ENCODE assay signal across 14 cellular contexts in the genomic region with DNA sequence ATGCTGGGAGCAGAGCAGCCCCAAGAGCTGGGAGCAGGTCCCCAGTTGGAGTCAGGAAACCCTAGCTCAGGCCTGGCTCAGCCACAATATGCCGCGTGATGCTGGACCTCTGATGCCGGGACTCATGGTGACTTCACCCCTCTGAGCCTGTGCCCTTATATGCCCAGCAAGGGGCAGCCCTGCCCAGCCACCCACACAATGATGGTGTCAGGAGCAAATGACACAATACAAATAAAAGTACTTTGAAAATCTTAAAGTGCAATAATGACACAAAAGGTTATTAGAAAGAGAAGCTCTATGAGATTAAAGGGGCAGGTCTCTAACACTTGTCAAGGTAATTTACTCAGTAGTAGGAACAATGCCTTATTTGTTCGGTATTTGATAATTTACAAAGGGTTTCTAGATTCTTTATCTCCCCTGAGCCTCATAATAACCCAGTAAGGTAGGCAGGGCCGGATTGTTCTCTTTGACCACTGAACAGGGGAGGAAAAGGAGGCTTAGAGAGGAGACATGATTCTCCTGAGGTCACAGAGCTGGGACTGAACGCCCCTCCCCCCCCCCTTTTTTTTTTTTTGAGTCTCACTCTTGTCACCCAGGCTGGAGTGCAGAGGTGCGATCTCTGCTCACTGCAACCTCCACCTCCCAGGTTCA. TPM values are rescaled to one million over a fixed set of nuclear protein-coding genes. Genes with fewer than 3 reads are reported as not detected.
DNase-seq lines count a peak whose midpoint lies in the region; ATAC-seq, FAIRE-seq and TF ChIP-seq lines count a peak whose summit lies in the region.
"Had no signal": no experiment of that assay in that cellular context is flagged by ENCODE, and none has a peak within 500 bp of the region (broad histone marks: within the 10 kb centered on the region; RNA-seq: fewer than 3 reads in every experiment).

No MANE protein-coding gene starts in this region.

- H3K18ac ChIP-seq in H1 (ENCODE audit: extremely low read depth, low read length) = no peak overlapping the region

- H3K4me1 ChIP-seq in breast epithelium (peaks cover 8 to 9% of the 10 kb centered on the region in 2 donors), H1 (replicated peaks in 1 of 4; ENCODE audit: control insufficient read depth in 3 of 4, insufficient read depth in 4 of 4, low read length in 3 of 4) (peaks cover 0 to 2% (median 0%) of the 10 kb centered on the region in 4 experiments; a peak in 1 of 7 replicates), osteoblast (ENCODE audit: insufficient read depth, low read length) (peaks cover 42% of the 10 kb centered on the region), aorta (ENCODE audit: control insufficient read depth in 1 of 2, insufficient read depth in 2 of 2, low read length in 2 of 2) (no peaks in the 10 kb centered on the region)

- H3K27me3 Mint-ChIP-seq in MCF 10A (ENCODE audit: insufficient read depth, unreplicated experiment) = no peaks in the 10 kb centered on the region
- H3K27me3 Mint-ChIP-seq: stimulated activated naive CD8-positive, alpha-beta T cell treated with anti-CD3 and anti-CD28 coated beads, Interleukin-15, Interleukin-2, amounts not matched to agents 100 ng/mL and 50 ng/mL, for 24 hours had no signal

- no peak overlapping the region for H3K23ac ChIP-seq in H1 (ENCODE audit: insufficient read length)

- no peak overlapping the region for H3K4ac ChIP-seq in H1 (replicated peaks; ENCODE audit: insufficient read length, low read depth, low read length)

- DNase-seq in MCF 10A (ENCODE audit: unreplicated experiment) = peak; percentile 49
- DNase-seq in breast epithelium (ENCODE audit: low spot score in 2 of 2) = no peak
- no peak for DNase-seq in H1 (ENCODE audit: low read depth in 1 of 2, low spot score in 2 of 2)
- DNase-seq in osteoblast (ENCODE audit: insufficient read length, low spot score, missing footprints) = peak; percentile 89
- DNase-seq in aorta = peak; percentile 83 to 88
- DNase-seq in COLO668 (lab: John Stamatoyannopoulos, UW; ENCODE audit: unreplicated experiment) = no peak
- DNase-seq in HuH-7.5 (ENCODE audit: low spot score) = no peak
- no peak for DNase-seq in activated effector memory CD4-positive, alpha-beta T cell treated with anti-CD3 and anti-CD28 coated beads, Interleukin-2, amount 50 U/mL, for 16 hours
- DNase-seq: DMS53; NCI-H446 treated with DMSO at 0.1 percent for 48 hours; stimulated activated CD4-positive, alpha-beta T cell treated with anti-CD3 and anti-CD28 coated beads, Interleukin-1b, Interleukin-23, amount 100 ng/mL, for 48 hours had no signal

- TF ChIP-seq RAD21 in H1 (IDR thresholded peaks at IDR 0.05 in 1 of 2, conservative IDR thresholded peaks at IDR 0.05 in 1 of 2; ENCODE audit: low read depth in 2 of 2, low read length in 2 of 2) = no peak

- FAIRE-seq in H1 (lab: Jason Lieb, UNC) = no peak
- FAIRE-seq: A204.1 had no signal

- H4K8ac ChIP-seq in H1 (ENCODE audit: extremely low read depth, insufficient read depth, low read length) = peak overlapping the region; percentile 73; the same call in 1 of the 2 replicates

- H3K4me1 Mint-ChIP-seq in MCF 10A (ENCODE audit: insufficient read depth, unreplicated experiment) = peaks cover 36% of the 10 kb centered on the region

- H2BK120ac ChIP-seq in H1 (replicated peaks; ENCODE audit: low read depth, low read length) = no peak overlapping the region

- no peak overlapping the region for H2BK15ac ChIP-seq in H1 (ENCODE audit: low read length)

- no peaks in the 10 kb centered on the region for H3K36me3 Mint-ChIP-seq in MCF 10A (ENCODE audit: insufficient read depth, unreplicated experiment)

- H2AK5ac ChIP-seq in H1 (ENCODE audit: low read depth, low read length) = no peak overlapping the region

- H3K56ac ChIP-seq in H1 (replicated peaks; ENCODE audit: insufficient read length, low read depth, low read length) = no peak overlapping the region

- H3K27ac ChIP-seq in breast epithelium (peak overlapping the region in 1 of 2 donors; percentile 79), H1 (ENCODE audit: low read depth, low read length) (no peak overlapping the region), osteoblast (ENCODE audit: low read depth, low read length) (no peak overlapping the region), aorta (ENCODE audit: low read depth in 1 of 2, low read length in 2 of 2) (no peak overlapping the region)

- H4K20me1 ChIP-seq in H1 (replicated peaks in 1 of 2; ENCODE audit: control insufficient read depth in 1 of 2, insufficient read depth in 2 of 2, low read length in 2 of 2) = no peaks in the 10 kb centered on the region
- H4K20me1 ChIP-seq in osteoblast (ENCODE audit: insufficient read depth, low read length) = no peaks in the 10 kb centered on the region

- H2BK20ac ChIP-seq in H1 (ENCODE audit: low read length) = no peak overlapping the region

- no peaks in the 10 kb centered on the region for H3K23me2 ChIP-seq in H1 (ENCODE audit: low read depth, low read length)

- no peak overlapping the region for H2BK5ac ChIP-seq in H1 (ENCODE audit: low read depth, low read length)

- no peak overlapping the region for H4K91ac ChIP-seq in H1 (replicated peaks; ENCODE audit: insufficient read length, low read length)

- intact Hi-C loops in MCF 10A (cut with micrococcal nuclease) = loop anchor here (1.0 kb wide), 1 partner anchor 9 kb away; no protein-coding TSS in a partner anchor
- intact Hi-C loops in breast epithelium (cut with DNase I; ENCODE audit: low total_unique reads) = no loop called here
- intact Hi-C loops in aorta (cut with DNase I) = no loop called here

- H3K27ac Mint-ChIP-seq in MCF 10A (ENCODE audit: low read depth, unreplicated experiment) = no peak overlapping the region
- H3K27ac Mint-ChIP-seq: activated T-helper 2 cell treated with anti-CD3 and anti-CD28 coated beads, Interferon-gamma antibody, Interleukin-2, Interleukin-4, amounts not matched to agents 10 μg/mL and 5 μg/mL and 100 μg/mL, durations not matched to agents 14 hours and 24 hours and 36 hours; stimulated activated naive CD8-positive, alpha-beta T cell treated with anti-CD3 and anti-CD28 coated beads, Interleukin-15, Interleukin-2, amounts not matched to agents 100 ng/mL and 50 ng/mL, for 24 hours had no signal

- WGBS in H1 (ENCODE audit: extremely low coverage in 1 of 2, insufficient coverage in 1 of 2, insufficient read length in 1 of 2, insufficient replicate concordance in 2 of 2, low coverage in 1 of 2, low lambda C conversion rate in 2 of 2, missing lambda C conversion rate in 1 of 2), 2 experiments = 72% methylated on average over 5 of the region's 7 CpGs; no CpG with 5 or more reads in 1 of the 2 experiments
- WGBS in aorta, 2 donors = 25 to 32% methylated on average over 7 of the region's 7 CpGs

- TF ChIP-seq CTCF in MCF 10A (IDR thresholded peaks at IDR 0.05; ENCODE audit: unreplicated experiment) (no peak), breast epithelium (IDR thresholded peaks at IDR 0.05) (no peak), H1 (IDR thresholded peaks at IDR 0.05; ENCODE audit: control extremely low read depth in 1 of 3, insufficient read depth in 1 of 3, low read depth in 1 of 3, low read length in 3 of 3) (no peak), osteoblast (IDR thresholded peaks at IDR 0.05; ENCODE audit: extremely low read depth, low read depth, low read length) (no peak)

- BruUV-seq in MCF 10A (replicated peaks; lab: Mats Ljungman, UMichigan) = no TSS peak

- no peak for TF ChIP-seq EP300 in H1 (IDR thresholded peaks at IDR 0.05; ENCODE audit: borderline replicate concordance in 1 of 2, low read depth in 2 of 2, low read length in 2 of 2)

- H3K36me3 ChIP-seq in breast epithelium (no peaks in the 10 kb centered on the region), H1 (ENCODE audit: control insufficient read depth in 2 of 4, insufficient read depth in 4 of 4, low read length in 3 of 4) (no peaks in the 10 kb centered on the region), osteoblast (ENCODE audit: insufficient read depth, low read length) (no peaks in the 10 kb centered on the region), aorta (ENCODE audit: control insufficient read depth in 1 of 2, insufficient read depth in 2 of 2, low read length in 1 of 2) (no peaks in the 10 kb centered on the region)

- TF ChIP-seq POLR2A in breast epithelium (IDR thresholded peaks at IDR 0.05) = no peak
- TF ChIP-seq POLR2A in H1 (IDR thresholded peaks at IDR 0.05; ENCODE audit: control extremely low read depth in 1 of 2, low read depth in 2 of 2, low read length in 2 of 2) = no peak

- H3K4me2 ChIP-seq in H1 (ENCODE audit: insufficient read depth in 1 of 2, low read depth in 2 of 2, low read length in 2 of 2) (no peak overlapping the region), osteoblast (ENCODE audit: insufficient read depth, low read length) (no peak overlapping the region)

- H2AFZ ChIP-seq in H1 (ENCODE audit: low read length) (no peak overlapping the region), osteoblast (ENCODE audit: low read length) (peak overlapping the region; percentile 13)

- CTCF ChIA-PET in MCF 10A (lab: Yijun Ruan, JAX) (interaction anchor here (0.6 to 1.7 kb wide), 7 partner anchors 8 to 127 kb away, joined by 3 to 6 read pairs (median 3); no protein-coding TSS in a partner anchor), H1 (lab: Charles Lee; ENCODE audit: partially characterized antibody) (interaction anchor here (0.8 to 2.5 kb wide), 6 partner anchors 9 to 17 kb away, joined by 3 to 8 read pairs (median 3); no protein-coding TSS in a partner anchor)

- no peak overlapping the region for H4K5ac ChIP-seq in H1 (ENCODE audit: insufficient read length, low read depth, low read length)

- H3K4me3 ChIP-seq in breast epithelium (no peak overlapping the region), H1 (ENCODE audit: extremely low read depth in 1 of 4, insufficient read depth in 2 of 4, low read depth in 3 of 4, low read length in 4 of 4) (no peak overlapping the region), osteoblast (ENCODE audit: insufficient read depth, low read length) (no peak overlapping the region), aorta (ENCODE audit: low read length in 2 of 2) (no peak overlapping the region)

- no peak overlapping the region for H3K9ac ChIP-seq in H1 (replicated peaks in 1 of 4; ENCODE audit: extremely low read depth in 1 of 4, low read depth in 3 of 4, low read length in 3 of 4)

- no peaks in the 10 kb centered on the region for H3K79me1 ChIP-seq in H1 (ENCODE audit: low read depth, low read length)

- H3K9me3 ChIP-seq in breast epithelium (no peaks in the 10 kb centered on the region), H1 (ENCODE audit: insufficient read depth in 2 of 2, low read depth in 1 of 2, low read length in 1 of 2) (no peaks in the 10 kb centered on the region), osteoblast (ENCODE audit: low read depth, low read length) (peaks cover 6% of the 10 kb centered on the region), aorta (ENCODE audit: control insufficient read depth, low read length) (no peaks in the 10 kb centered on the region)

- H3K9me3 Mint-ChIP-seq in MCF 10A (ENCODE audit: unreplicated experiment) = no peaks in the 10 kb centered on the region
- H3K9me3 Mint-ChIP-seq: activated T-helper 2 cell treated with anti-CD3 and anti-CD28 coated beads, Interferon-gamma antibody, Interleukin-2, Interleukin-4, amounts not matched to agents 10 μg/mL and 5 μg/mL and 100 μg/mL, durations not matched to agents 14 hours and 24 hours and 36 hours; stimulated activated naive CD8-positive, alpha-beta T cell treated with anti-CD3 and anti-CD28 coated beads, Interleukin-15, Interleukin-2, amounts not matched to agents 100 ng/mL and 50 ng/mL, for 24 hours had no signal

- no peak overlapping the region for H3K4me3 Mint-ChIP-seq in MCF 10A (ENCODE audit: unreplicated experiment)
- H3K4me3 Mint-ChIP-seq: stimulated activated naive CD8-positive, alpha-beta T cell treated with anti-CD3 and anti-CD28 coated beads, Interleukin-15, Interleukin-2, amounts not matched to agents 100 ng/mL and 50 ng/mL, for 24 hours had no signal

- H2BK12ac ChIP-seq in H1 (ENCODE audit: low read depth, low read length) = no peak overlapping the region

- H3K14ac ChIP-seq in H1 (ENCODE audit: insufficient read length) = no peak overlapping the region

- peak; percentile 77 for ATAC-seq in aorta (ENCODE audit: low FRiP score)

- POLR2A ChIA-PET in MCF 10A (lab: Yijun Ruan, JAX) = interaction anchor here (0.5 to 7.7 kb wide), 8 partner anchors 8 to 345 kb away, joined by 3 to 100 read pairs (median 6); partner anchors contain the start of genes HADHA, RAB10 and SELENOI
- POLR2A ChIA-PET in H1 (lab: Charles Lee; ENCODE audit: partially characterized antibody) = interaction anchor here (1.5 kb wide), 1 partner anchor 33 kb away, joined by 8 read pairs; the partner anchor contains the start of gene RAB10

- no peaks in the 10 kb centered on the region for H3K79me2 ChIP-seq in H1 (ENCODE audit: control insufficient read depth in 1 of 2, insufficient read depth in 2 of 2, low read length in 2 of 2)
- H3K79me2 ChIP-seq in osteoblast (ENCODE audit: insufficient read depth, low read length) = no peaks in the 10 kb centered on the region

- no peaks in the 10 kb centered on the region for H3K27me3 ChIP-seq in breast epithelium
- H3K27me3 ChIP-seq in H1 (replicated peaks in 1 of 4; ENCODE audit: control insufficient read depth in 3 of 4, extremely low read depth in 1 of 4, insufficient read depth in 3 of 4, low read length in 3 of 4) = no peaks in the 10 kb centered on the region
- H3K27me3 ChIP-seq in osteoblast (ENCODE audit: insufficient read depth, low read length) = no peaks in the 10 kb centered on the region
- no peaks in the 10 kb centered on the region for H3K27me3 ChIP-seq in aorta (ENCODE audit: control insufficient read depth in 1 of 2, insufficient read depth in 2 of 2, low read length in 1 of 2)

RNA-seq across cellular contexts. Expression of gene KIF3C, which starts 18.4 kb away (rescaled TPM):
- total RNA-seq in MCF 10A (2022) = 0.91 and 2.0 TPM in 2 replicates
- total RNA-seq in breast epithelium = 10 to 100 TPM in 1 of 3 donors, 1 to 10 TPM in 2; 3.4 to 32.8 (median 6.0) TPM
- 58.1 and 58.8 TPM in 2 replicates for total RNA-seq in H1 (2021; fragmentation: NEBNext Ultra II Directional; extraction: Animal tissue kit (Norgen Biotek cat#: 25700))
- polyA plus RNA-seq in H1 (2011; rRNA removed) = 13.4 and 19.8 TPM in 2 replicates
- polyA plus RNA-seq in H1 (2011; cell fraction: cytosol; rRNA removed) = 15.9 TPM
- polyA plus RNA-seq in H1 (2011; cell fraction: nucleus; rRNA removed) = 15.7 TPM
- polyA plus RNA-seq in H1 (2012, experiment 1 of 2) = 31.8 to 45.5 TPM (median 37.5 TPM) in 4 replicates
- polyA plus RNA-seq in H1 (2012, experiment 2 of 2) = 41.8 TPM
- polyA plus RNA-seq in H1 (2013, experiment 1 of 2) = 26.2 TPM
- polyA plus RNA-seq in H1 (2013, experiment 2 of 2) = 26.2 TPM
- 22.5 and 25.9 TPM in 2 replicates for polyA minus RNA-seq in H1 (2011; rRNA and poly(A)+ RNA removed)
- polyA minus RNA-seq in H1 (2011; cell fraction: cytosol; rRNA and poly(A)+ RNA removed) = 36.0 TPM
- 20.8 TPM for polyA minus RNA-seq in H1 (2011; cell fraction: nucleus; rRNA and poly(A)+ RNA removed)
- 14.4 and 17.0 TPM in 2 replicates for total RNA-seq in osteoblast
- 10 to 100 TPM; 13.5 to 20.7 TPM for total RNA-seq in aorta
- polyA plus RNA-seq in aorta = 1 to 10 TPM; 5.5 to 6.4 TPM

RNA-seq across cellular contexts. Expression of gene RAB10, which starts 33.2 kb away (rescaled TPM):
- total RNA-seq in MCF 10A (2022) (139 and 147 TPM in 2 replicates), breast epithelium (100 to 1,000 TPM in 2 of 3 donors, 10 to 100 TPM in 1; 82.6 to 101 (median 100) TPM), osteoblast (128 and 151 TPM in 2 replicates), aorta (10 to 100 TPM; 90.5 to 92.4 TPM)
- 127 and 136 TPM in 2 replicates for total RNA-seq in H1 (2021; fragmentation: NEBNext Ultra II Directional; extraction: Animal tissue kit (Norgen Biotek cat#: 25700))
- polyA plus RNA-seq in H1 (2011; rRNA removed) (42.6 and 54.0 TPM in 2 replicates), aorta (10 to 100 TPM; 45.8 to 47.6 TPM)
- 89.1 TPM for polyA plus RNA-seq in H1 (2011; cell fraction: cytosol; rRNA removed)
- 33.3 TPM for polyA plus RNA-seq in H1 (2011; cell fraction: nucleus; rRNA removed)
- polyA plus RNA-seq in H1 (2012, experiment 1 of 2) = 86.7 to 134 TPM (median 95.2 TPM) in 4 replicates
- 36.5 TPM for polyA plus RNA-seq in H1 (2012, experiment 2 of 2)
- polyA plus RNA-seq in H1 (2013, experiment 1 of 2) = 78.4 TPM
- polyA plus RNA-seq in H1 (2013, experiment 2 of 2) = 84.4 TPM
- polyA minus RNA-seq in H1 (2011; rRNA and poly(A)+ RNA removed) = 40.8 and 48.4 TPM in 2 replicates
- 67.7 TPM for polyA minus RNA-seq in H1 (2011; cell fraction: cytosol; rRNA and poly(A)+ RNA removed)
- 47.1 TPM for polyA minus RNA-seq in H1 (2011; cell fraction: nucleus; rRNA and poly(A)+ RNA removed)

Comparison
In these comparisons a context has a peak if more than half of its experiments do, and no peak if none do; other contexts are left out.
1. DNase-seq: peak in MCF 10A (single experiment), osteoblast (single experiment) and aorta (2 of 2); none in breast epithelium (0 of 2), H1 (0 of 2), COLO668 (single experiment), HuH-7.5 (single experiment) and activated effector memory CD4-positive, alpha-beta T cell treated with anti-CD3 and anti-CD28 coated beads, Interleukin-2, amount 50 U/mL, for 16 hours (single experiment).